29 cellular contexts compared by ENCODE assay signal in the genomic region with DNA sequence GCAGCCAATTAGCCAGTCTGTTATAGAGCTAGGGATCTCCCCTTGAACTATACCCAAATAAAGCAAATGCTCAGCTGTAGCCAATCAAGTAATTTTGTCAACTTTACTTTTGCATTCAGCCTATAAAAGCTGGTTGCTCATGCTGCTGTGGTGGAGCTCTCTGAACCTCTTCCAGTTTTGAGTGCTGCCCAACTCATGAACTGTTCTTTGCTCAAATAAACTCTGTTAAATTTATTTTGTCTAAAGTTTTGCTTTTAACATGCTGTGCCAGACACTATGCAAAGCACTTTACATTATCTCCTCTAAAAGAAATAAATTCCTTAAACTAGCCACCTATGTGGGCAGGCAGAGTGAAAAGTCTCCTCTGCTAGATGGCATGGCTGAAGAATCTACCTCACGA.
"Had no signal": no experiment of that assay in that cellular context is flagged by ENCODE, and none has a peak within 500 bp of the region (broad histone marks: within the 10 kb centered on the region; RNA-seq: fewer than 3 reads in every experiment).

No MANE protein-coding gene starts in this region.

- DNase-seq: activated effector memory CD4-positive, alpha-beta T cell treated with anti-CD3 and anti-CD28 coated beads, Interleukin-2, amount 50 U/mL, for 16 hours; activated effector memory CD4-positive, alpha-beta T cell treated with Interleukin-2 at 50 U/mL for 16 hours; activated gamma-delta T cell; activated gamma-delta T cell treated with Interleukin-2 at 50 U/mL for 16 hours; activated naive CD4-positive, alpha-beta T cell; activated naive CD4-positive, alpha-beta T cell treated with anti-CD3 and anti-CD28 coated beads for 36 hours; activated naive CD4-positive, alpha-beta T cell treated with anti-CD3 and anti-CD28 coated beads, Interleukin-2, amount 10 ng/mL, durations not matched to agents 7 days and 5 days; activated naive CD4-positive, alpha-beta T cell treated with anti-CD3 and anti-CD28 coated beads, Interleukin-2, amount 50 U/mL, for 16 hours; activated naive CD4-positive, alpha-beta T cell treated with Interleukin-2 at 50 U/mL for 16 hours; activated naive CD8-positive, alpha-beta T cell treated with anti-CD3 and anti-CD28 coated beads for 36 hours; activated naive CD8-positive, alpha-beta T cell treated with anti-CD3 and anti-CD28 coated beads, Interleukin-2, amount 10 ng/mL, durations not matched to agents 7 days and 5 days; activated naive CD8-positive, alpha-beta T cell treated with anti-CD3 and anti-CD28 coated beads, Interleukin-2, amount 50 U/mL, for 24 hours; activated T-cell treated with anti-CD3 and anti-CD28 coated beads, Interleukin-2, amount 50 U/mL, for 24 hours; activated T-cell treated with anti-CD3 and anti-CD28 coated beads, Interleukin-2, amount 50 U/mL, for 4 hours; activated T-cell treated with anti-CD3 and anti-CD28 coated beads, Interleukin-2, amount 50 U/mL, for 48 hours; activated T-cell treated with anti-CD3 and anti-CD28 coated beads, Interleukin-2, amount 50 U/mL, for 72 hours; adrenal gland; amniotic stem cell; amygdala; anterior cingulate cortex; aorta; body of pancreas; brain microvascular endothelial cell; caudate nucleus; central memory CD4-positive, alpha-beta T cell; cerebellar nuclear complex had no signal

- H3K9me3 ChIP-seq: adrenal gland, ascending aorta, body of pancreas, breast epithelium had no signal

- H3K4me3 ChIP-seq: adrenal gland, ascending aorta, body of pancreas, breast epithelium, cardiac muscle cell had no signal

- H3K27ac ChIP-seq: adrenal gland, ascending aorta, body of pancreas, brain microvascular endothelial cell, breast epithelium had no signal

- H3K36me3 ChIP-seq: adrenal gland, ascending aorta, brain microvascular endothelial cell, breast epithelium, cardiac muscle cell had no signal

- H3K4me1 ChIP-seq: adrenal gland, ascending aorta, body of pancreas, breast epithelium had no signal
